Comparison of ENCODE assay signal across 31 cellular contexts in genomic region chrX:5936438-5936837, GRCh38.
DNase-seq lines count a peak whose midpoint lies in the region; ATAC-seq, FAIRE-seq and TF ChIP-seq lines count a peak whose summit lies in the region.
"Had no signal": no experiment of that assay in that cellular context is flagged by ENCODE, and none has a peak within 500 bp of the region (broad histone marks: within the 10 kb centered on the region; RNA-seq: fewer than 3 reads in every experiment).

No MANE protein-coding gene starts in this region.

- no peaks in the 10 kb centered on the region for H4K20me1 ChIP-seq in astrocyte (ENCODE audit: insufficient read depth, low read length)

- DNase-seq in A673 (ENCODE audit: low spot score): peak; percentile 80
- peak; percentile 56 for DNase-seq in astrocyte (ENCODE audit: low read depth)
- no peak for DNase-seq in left ventricle myocardium inferior
- peak; percentile 4 for DNase-seq in nephron progenitor cell
- DNase-seq in NCI-H2227 (lab: John Stamatoyannopoulos, UW; ENCODE audit: unreplicated experiment): no peak
- no peak for DNase-seq in brain microvascular endothelial cell
- DNase-seq: activated CD4-positive, alpha-beta T cell treated with anti-CD3 and anti-CD28 coated beads, Interleukin-2, amount 50 U/mL, for 4 hours; activated CD4-positive, CD25-positive, alpha-beta regulatory T cell; activated naive CD4-positive, alpha-beta T cell treated with Interleukin-2 at 50 U/mL for 16 hours; activated T-cell treated with anti-CD3 and anti-CD28 coated beads, Interleukin-2, amount 50 U/mL, for 72 hours; DMS79; effector memory CD4-positive, alpha-beta T cell; GDM1; H9; hypothalamus; IMR-90; NCI-H1092 treated with DMSO at 0.1 percent for 48 hours; NCI-H1930; NCI-H774; posterior cingulate gyrus; thyroid gland had no signal

- no peaks in the 10 kb centered on the region for H3K36me3 ChIP-seq in A673 (ENCODE audit: insufficient read depth, low read length, poor library complexity, severe bottlenecking)
- no peaks in the 10 kb centered on the region for H3K36me3 ChIP-seq in astrocyte (ENCODE audit: insufficient read depth, low read length)
- no peaks in the 10 kb centered on the region for H3K36me3 ChIP-seq in left ventricle myocardium inferior
- no peaks in the 10 kb centered on the region for H3K36me3 ChIP-seq in brain microvascular endothelial cell (replicated peaks)
- H3K36me3 ChIP-seq: cardiac muscle cell, gastrocnemius medialis, thyroid gland had no signal

- intact Hi-C loops in A673 (cut with micrococcal nuclease; ENCODE audit: unreplicated experiment): loop anchor here (5.0 kb wide), 1 partner anchor 49 kb away; no protein-coding TSS in a partner anchor
- intact Hi-C loops in left ventricle myocardium inferior (cut with micrococcal nuclease): no loop called here

- H3K4me2 ChIP-seq in astrocyte (ENCODE audit: low read length): no peak overlapping the region

- POLR2A ChIA-PET in A673 (lab: Charles Lee; ENCODE audit: low non-redundant PET): no interaction called here

- CTCF ChIA-PET in A673 (lab: Charles Lee): no interaction called here

- FAIRE-seq in astrocyte (lab: Jason Lieb, UNC): no peak
- FAIRE-seq: A204.1, GM19239 had no signal

- H3K9me3 Mint-ChIP-seq in astrocyte (ENCODE audit: unreplicated experiment) (no peaks in the 10 kb centered on the region), nephron progenitor cell (no peaks in the 10 kb centered on the region)
- H3K9me3 Mint-ChIP-seq: H9; stimulated activated naive CD8-positive, alpha-beta T cell treated with anti-CD3 and anti-CD28 coated beads, Interleukin-15, Interleukin-2, amounts not matched to agents 100 ng/mL and 50 ng/mL, for 24 hours had no signal

- H3K4me1 ChIP-seq in A673 (ENCODE audit: insufficient read depth, low read length, poor library complexity, severe bottlenecking) (peaks cover 15% of the 10 kb centered on the region), astrocyte (ENCODE audit: insufficient read depth, low read length) (no peaks in the 10 kb centered on the region), left ventricle myocardium inferior (no peaks in the 10 kb centered on the region)
- H3K4me1 ChIP-seq: gastrocnemius medialis, thyroid gland had no signal

- TF ChIP-seq CTCF in A673 (conservative IDR thresholded peaks at IDR 0.05; ENCODE audit: low read depth, low read length): no peak
- TF ChIP-seq CTCF in astrocyte (IDR thresholded peaks at IDR 0.05; ENCODE audit: insufficient read depth, low read depth, low read length): no peak
- no peak for TF ChIP-seq CTCF in left ventricle myocardium inferior (IDR thresholded peaks at IDR 0.05; ENCODE audit: borderline replicate concordance)
- TF ChIP-seq CTCF in nephron progenitor cell (IDR thresholded peaks at IDR 0.05): no peak
- TF ChIP-seq CTCF in brain microvascular endothelial cell (IDR thresholded peaks at IDR 0.05; ENCODE audit: low read depth, low read length, missing control alignments): no peak

- H3K9ac ChIP-seq in astrocyte (ENCODE audit: low read length): no peak overlapping the region

- H3K27ac ChIP-seq in A673 (ENCODE audit: low read depth, low read length, poor library complexity, severe bottlenecking) (peak overlapping the region; percentile 59), astrocyte (ENCODE audit: low read depth, low read length) (no peak overlapping the region), left ventricle myocardium inferior (replicated peaks) (peak overlapping the region; percentile 59), brain microvascular endothelial cell (no peak overlapping the region)
- H3K27ac ChIP-seq: cardiac muscle cell, gastrocnemius medialis, thyroid gland had no signal

- H3K4me3 ChIP-seq in A673 (ENCODE audit: low read depth, low read length, poor library complexity, severe bottlenecking) (no peak overlapping the region), astrocyte (ENCODE audit: insufficient read depth, low read depth, low read length) (no peak overlapping the region), left ventricle myocardium inferior (no peak overlapping the region), brain microvascular endothelial cell (ENCODE audit: low read depth, low read length) (no peak overlapping the region)
- H3K4me3 ChIP-seq: cardiac muscle cell, coronary artery, gastrocnemius medialis, mucosa of descending colon, thyroid gland had no signal

- H3K27ac Mint-ChIP-seq in astrocyte (ENCODE audit: unreplicated experiment): no peak overlapping the region
- peak overlapping the region; percentile 14 for H3K27ac Mint-ChIP-seq in nephron progenitor cell
- H3K27ac Mint-ChIP-seq: activated T-cell treated with anti-CD3 and anti-CD28 coated beads, Interleukin-2, amount 50 U/mL, for 72 hours; B cell; H9; stimulated activated naive CD8-positive, alpha-beta T cell treated with anti-CD3 and anti-CD28 coated beads, Interleukin-15, Interleukin-2, amounts not matched to agents 100 ng/mL and 50 ng/mL, for 24 hours had no signal

- H3K9me3 ChIP-seq in A673 (ENCODE audit: low read depth, low read length, poor library complexity, severe bottlenecking) (no peaks in the 10 kb centered on the region), astrocyte (ENCODE audit: insufficient read depth, low read depth, low read length) (no peaks in the 10 kb centered on the region), left ventricle myocardium inferior (replicated peaks) (no peaks in the 10 kb centered on the region)
- H3K9me3 ChIP-seq: gastrocnemius medialis, mucosa of descending colon, thyroid gland had no signal

- in situ Hi-C loops in brain microvascular endothelial cell (cut with HindIII; ENCODE audit: low pct_ligation_motif_present, low sequenced_read_pairs): no loop called here

- H3K36me3 Mint-ChIP-seq in astrocyte (ENCODE audit: low read depth, unreplicated experiment): no peaks in the 10 kb centered on the region
- H3K36me3 Mint-ChIP-seq in nephron progenitor cell (ENCODE audit: low read depth): no peaks in the 10 kb centered on the region

- H3K27me3 ChIP-seq in A673 (replicated peaks; ENCODE audit: insufficient read depth, low read depth, low read length, poor library complexity) (no peaks in the 10 kb centered on the region), astrocyte (ENCODE audit: insufficient read depth, low read length) (no peaks in the 10 kb centered on the region), left ventricle myocardium inferior (ENCODE audit: low read depth) (no peaks in the 10 kb centered on the region), brain microvascular endothelial cell (replicated peaks) (no peaks in the 10 kb centered on the region)
- H3K27me3 ChIP-seq: cardiac muscle cell, gastrocnemius medialis, thyroid gland had no signal

- H3K27me3 Mint-ChIP-seq in astrocyte (ENCODE audit: low read depth, unreplicated experiment) (no peaks in the 10 kb centered on the region), nephron progenitor cell (ENCODE audit: low read depth, poor library complexity) (no peaks in the 10 kb centered on the region)
- H3K27me3 Mint-ChIP-seq: B cell; stimulated activated naive CD8-positive, alpha-beta T cell treated with anti-CD3 and anti-CD28 coated beads, Interleukin-15, Interleukin-2, amounts not matched to agents 100 ng/mL and 50 ng/mL, for 24 hours had no signal

- no TSS peak for BruUV-seq in A673 (replicated peaks; lab: Mats Ljungman, UMichigan)

- no peak overlapping the region for H2AFZ ChIP-seq in astrocyte (ENCODE audit: low read depth, low read length)

- no peak for ATAC-seq in HG03565 (IDR thresholded peaks at IDR 0.05; ENCODE audit: unreplicated experiment)
- ATAC-seq in GM19455 (IDR thresholded peaks at IDR 0.05; ENCODE audit: unreplicated experiment): no peak
- ATAC-seq: activated T-cell treated with anti-CD3 and anti-CD28 coated beads, Interleukin-2, amount 50 U/mL, for 72 hours; gastrocnemius medialis; mucosa of descending colon had no signal

- H3K4me3 Mint-ChIP-seq in astrocyte (ENCODE audit: unreplicated experiment): no peak overlapping the region
- no peak overlapping the region for H3K4me3 Mint-ChIP-seq in nephron progenitor cell
- H3K4me3 Mint-ChIP-seq: activated T-cell treated with anti-CD3 and anti-CD28 coated beads, Interleukin-2, amount 50 U/mL, for 72 hours; B cell; H9; stimulated activated naive CD8-positive, alpha-beta T cell treated with anti-CD3 and anti-CD28 coated beads, Interleukin-15, Interleukin-2, amounts not matched to agents 100 ng/mL and 50 ng/mL, for 24 hours had no signal

- H3K4me1 Mint-ChIP-seq in astrocyte (ENCODE audit: low read depth, unreplicated experiment): peaks cover 4% of the 10 kb centered on the region
- H3K4me1 Mint-ChIP-seq in nephron progenitor cell: peaks cover 26% of the 10 kb centered on the region
- H3K4me1 Mint-ChIP-seq: B cell had no signal

- no peaks in the 10 kb centered on the region for H3K79me2 ChIP-seq in astrocyte (ENCODE audit: insufficient read depth, low read length)

Comparison
In these comparisons a context has a peak if more than half of its experiments do, and no peak if none do; other contexts are left out.
1. DNase-seq: peak in A673 (single experiment), astrocyte (single experiment) and nephron progenitor cell (single experiment); none in left ventricle myocardium inferior (single experiment), NCI-H2227 (single experiment) and brain microvascular endothelial cell (single experiment).
2. H3K27ac ChIP-seq: peak in A673 (single experiment) and left ventricle myocardium inferior (single experiment); none in astrocyte (single experiment) and brain microvascular endothelial cell (single experiment).